ENCODE assay signal across 26 cellular contexts in the genomic region with DNA sequence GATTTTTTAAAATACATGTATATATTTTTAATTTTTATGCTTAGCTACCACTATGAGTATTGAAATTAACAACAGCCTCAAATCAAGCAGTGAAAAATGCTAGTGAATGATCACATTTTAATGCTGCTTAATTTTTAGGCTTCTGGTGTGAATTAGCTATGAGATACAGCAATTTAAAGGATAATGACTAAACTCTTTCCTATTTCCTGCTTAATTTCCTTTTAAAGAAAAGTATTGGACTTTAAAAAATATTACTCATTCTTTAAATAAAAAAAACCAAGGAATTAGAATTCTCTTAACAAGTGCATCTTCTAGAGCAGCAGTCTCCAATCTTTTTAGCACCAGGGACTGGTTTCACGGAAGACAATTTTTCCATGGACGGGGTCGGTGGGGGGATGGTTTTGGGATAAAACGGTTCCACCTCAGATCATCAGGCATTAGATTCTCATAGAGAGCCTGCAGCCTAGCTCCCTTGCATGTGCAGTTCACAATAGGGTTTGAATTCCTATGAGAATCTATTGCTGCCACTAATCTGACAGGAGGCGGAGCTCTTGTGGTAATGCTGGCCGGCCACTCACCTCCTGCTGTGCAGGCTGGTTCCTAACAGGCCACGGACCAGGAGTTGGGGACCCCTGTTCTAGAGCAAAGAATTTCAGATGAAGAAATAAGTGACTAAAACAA. TPM values are rescaled to one million over a fixed set of nuclear protein-coding genes. Genes with fewer than 3 reads are reported as not detected.
"Had no signal": no experiment of that assay in that cellular context is flagged by ENCODE, and none has a peak within 500 bp of the region (broad histone marks: within the 10 kb centered on the region; RNA-seq: fewer than 3 reads in every experiment).

No MANE protein-coding gene starts in this region.

- ATAC-seq: foreskin keratinocyte; gastroesophageal sphincter; heart left ventricle; left cardiac atrium; left lung; mucosa of descending colon; natural killer cell treated with Interleukin-12 subunit alpha and Interleukin-12 subunit beta and Interleukin-15 and Interleukin-18, amount 100 ng/mL, for 72 hours; sciatic nerve; stimulated activated naive CD8-positive, alpha-beta T cell treated with anti-CD3 and anti-CD28 coated beads, Interleukin-15, Interleukin-2, amounts not matched to agents 100 U/mL and 50 U/mL, for 24 hours had no signal

- H3K9me3 ChIP-seq: esophagus muscularis mucosa, gastroesophageal sphincter, heart left ventricle, left lung, mucosa of descending colon, neutrophil, prostate gland, right atrium auricular region, testis, tibial artery had no signal

- DNase-seq: effector CD8-positive, alpha-beta T cell; endodermal cell; foreskin keratinocyte; heart left ventricle; left cardiac atrium; mesenchymal stem cell; mucosa of descending colon; naive B cell; stimulated activated CD4-positive, alpha-beta T cell treated with anti-CD3 and anti-CD28 coated beads, Interleukin-12 subunit alpha, Interleukin-12 subunit beta, amount 100 ng/mL, for 4 hours; stimulated activated CD4-positive, alpha-beta T cell treated with anti-CD3 and anti-CD28 coated beads, Interleukin-1b, Interleukin-23, amount 100 ng/mL, for 48 hours; stimulated activated CD4-positive, alpha-beta T cell treated with anti-CD3 and anti-CD28 coated beads, Interleukin-4, amount 100 ng/mL, for 1 hour; stimulated activated CD8-positive, alpha-beta memory T cell treated with anti-CD3 and anti-CD28 coated beads, Interleukin-4, amount 100 ng/mL, for 48 hours; stimulated activated naive CD8-positive, alpha-beta T cell treated with anti-CD3 and anti-CD28 coated beads, Interleukin-15, Interleukin-2, amounts not matched to agents 100 U/mL and 50 U/mL, for 24 hours; substantia nigra; testis; tibial artery had no signal

- H2AFZ ChIP-seq: hepatocyte had no signal

- H3K4me1 ChIP-seq: heart left ventricle, prostate gland, right atrium auricular region, testis had no signal

- H3K4me2 ChIP-seq: hepatocyte, smooth muscle cell had no signal

- H3K36me3 ChIP-seq: esophagus muscularis mucosa, gastroesophageal sphincter, heart left ventricle, left lung, neutrophil, prostate gland, right atrium auricular region, tibial artery had no signal

- H3K79me2 ChIP-seq: hepatocyte had no signal

- H3K4me3 ChIP-seq: esophagus muscularis mucosa, gastroesophageal sphincter, heart left ventricle, hepatocyte, left lung, mucosa of descending colon, prostate gland, right atrium auricular region, smooth muscle cell, testis, tibial artery had no signal

- H3K27ac ChIP-seq: esophagus muscularis mucosa, foreskin keratinocyte, gastroesophageal sphincter, heart left ventricle, hepatocyte, left lung, neutrophil, prostate gland, right atrium auricular region, testis, tibial artery had no signal

- H3K27me3 ChIP-seq: esophagus muscularis mucosa, foreskin keratinocyte, gastroesophageal sphincter, heart left ventricle, hepatocyte, left lung, right atrium auricular region, testis, tibial artery had no signal

RNA-seq across cellular contexts. Expression of a gene that starts 18.6 kb away (rescaled TPM):
- total RNA-seq: natural killer cell treated with Interleukin-12 subunit alpha and Interleukin-12 subunit beta and Interleukin-15 and Interleukin-18, amount 100 ng/mL, for 72 hours had no signal
- polyA plus RNA-seq: smooth muscle cell had no signal
